In the genomic region with DNA sequence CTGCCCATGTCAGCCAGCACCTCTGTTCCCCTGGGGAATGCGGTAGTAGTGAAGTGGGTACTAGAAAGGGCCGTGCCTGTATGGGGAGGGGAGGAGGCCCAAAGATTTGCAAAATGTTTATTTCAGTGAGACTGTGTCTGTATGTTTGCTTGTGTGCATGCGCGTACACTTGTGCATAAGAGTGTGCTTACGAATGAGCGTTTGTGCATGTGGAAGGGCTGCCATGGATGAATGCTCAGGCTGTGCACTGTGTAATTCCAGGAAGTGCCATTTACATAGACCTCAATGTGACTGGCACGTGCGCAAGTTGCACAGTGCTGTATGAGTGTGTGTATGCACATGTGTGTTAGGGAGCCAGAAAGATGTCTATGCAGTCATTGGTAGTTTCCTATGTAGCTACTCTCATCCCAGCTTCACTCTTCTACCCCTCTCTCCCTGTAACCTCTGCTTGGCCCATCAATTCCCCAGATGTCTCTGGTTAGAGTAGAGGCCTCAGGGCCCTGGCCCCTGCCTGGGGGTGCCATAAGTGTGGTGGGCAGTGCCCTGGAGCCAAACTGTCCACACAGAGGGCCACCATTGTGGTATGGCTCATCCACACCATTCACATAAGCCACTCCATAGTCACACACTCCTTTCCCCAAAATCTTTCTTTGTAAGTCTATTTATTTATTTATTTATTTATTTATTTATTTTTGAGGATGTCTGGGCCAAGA, we compare ENCODE assay signal across 22 cellular contexts. TPM values are rescaled to one million over a fixed set of nuclear protein-coding genes. Genes with fewer than 3 reads are reported as not detected.
A peak's percentile ranks its signal among the peaks of the same experiment; 100 is the strongest.
DNase-seq lines count a peak whose midpoint lies in the region; ATAC-seq, FAIRE-seq and TF ChIP-seq lines count a peak whose summit lies in the region.
"Had no signal": no experiment of that assay in that cellular context is flagged by ENCODE, and none has a peak within 500 bp of the region (broad histone marks: within the 10 kb centered on the region; RNA-seq: fewer than 3 reads in every experiment).

No MANE protein-coding gene starts in this region.

- H3K36me3 ChIP-seq in OCI-LY3 (replicated peaks; ENCODE audit: low read depth, low read length) (no peaks in the 10 kb centered on the region), HepG2 (replicated peaks in 1 of 2; ENCODE audit: control insufficient read depth in 1 of 2, insufficient read depth in 2 of 2, low read length in 2 of 2) (no peaks in the 10 kb centered on the region), thyroid gland (no peaks in the 10 kb centered on the region)
- H3K36me3 ChIP-seq: lower lobe of right lung, prostate gland had no signal

- H3K4me1 ChIP-seq in OCI-LY3 (ENCODE audit: low read length) (peaks cover 57% of the 10 kb centered on the region), HepG2 (ENCODE audit: insufficient read depth, low read length) (peaks cover 96% of the 10 kb centered on the region), thyroid gland (peaks cover 33 to 53% of the 10 kb centered on the region in 2 donors)

- peaks cover 4 to 17% of the 10 kb centered on the region in 2 donors for H3K27me3 Mint-ChIP-seq in T-cell

- TF ChIP-seq EP300 in HepG2 (IDR thresholded peaks at IDR 0.05; ENCODE audit: low read depth in 2 of 2, low read length in 2 of 2), result no peak
- no peak for TF ChIP-seq EP300 in HepG2 (CRISPR knock-in tag; IDR thresholded peaks at IDR 0.05; ENCODE audit: borderline replicate concordance)

- H2AFZ ChIP-seq in OCI-LY3 (ENCODE audit: low read depth, low read length) (peak overlapping the region; percentile 28; the same call in 1 of the 2 replicates), HepG2 (ENCODE audit: low read length) (no peak overlapping the region)

- H4K20me1 ChIP-seq in OCI-LY3 (ENCODE audit: insufficient read depth, low read length), result no peaks in the 10 kb centered on the region
- H4K20me1 ChIP-seq in HepG2 (ENCODE audit: insufficient read depth, low read length), result no peaks in the 10 kb centered on the region

- DNase-seq in NCI-H1436 (lab: John Stamatoyannopoulos, UW), result peak; percentile 18
- no peak for DNase-seq in NCI-H1436 treated with DMSO at 0.1 percent for 48 hours (lab: John Stamatoyannopoulos, UW)
- DNase-seq in HepG2 (ENCODE audit: low spot score), result no peak
- peak; percentile 31 to 56 for DNase-seq in thyroid gland
- no peak for DNase-seq in NCI-H510A (lab: John Stamatoyannopoulos, UW)
- DNase-seq in activated CD8-positive, alpha-beta memory T cell treated with anti-CD3 and anti-CD28 coated beads, Interleukin-2, amount 50 U/mL, for 4 hours, result no peak
- DNase-seq in T-cell, result no peak
- DNase-seq: activated CD4-positive, alpha-beta T cell treated with anti-CD3 and anti-CD28 coated beads for 48 hours; body of pancreas; lower lobe of right lung; NCI-H1417 treated with DMSO at 0.1 percent for 48 hours; NCI-H524 treated with DMSO at 0.1 percent for 48 hours; stimulated activated CD4-positive, alpha-beta T cell treated with anti-CD3 and anti-CD28 coated beads, Interleukin-12 subunit alpha, Interleukin-12 subunit beta, amount 100 ng/mL, for 4 hours had no signal

- ATAC-seq in HepG2 (no peak), T-cell (replicated peaks in 1 of 4) (no peak)
- ATAC-seq: activated naive CD4-positive, alpha-beta T cell treated with anti-CD3 and anti-CD28 coated beads, Interleukin-2, amount 50 U/mL, for 72 hours; SK-N-SH treated with all-trans-retinoic acid at 6 μM for 48 hours had no signal

- TF ChIP-seq POLR2A in HepG2 (IDR thresholded peaks at IDR 0.05; ENCODE audit: insufficient read depth in 1 of 2, low read depth in 2 of 2, low read length in 2 of 2) (no peak), thyroid gland (IDR thresholded peaks at IDR 0.05) (no peak)

- no peak overlapping the region for H3K27ac Mint-ChIP-seq in T-cell
- H3K27ac Mint-ChIP-seq: activated naive CD4-positive, alpha-beta T cell treated with anti-CD3 and anti-CD28 coated beads, Interleukin-2, amount 50 U/mL, for 72 hours had no signal

- H3K4me3 ChIP-seq in OCI-LY3 (ENCODE audit: low read length) (peak overlapping the region; percentile 9), HepG2 (replicated peaks in 1 of 3; ENCODE audit: insufficient read depth in 1 of 3, low read depth in 2 of 3, low read length in 3 of 3) (peak overlapping the region in 1 of 3 experiments; percentile 53; a peak in 2 of 6 replicates), thyroid gland (replicated peaks in 1 of 3) (no peak overlapping the region)
- H3K4me3 ChIP-seq: body of pancreas, coronary artery, lower lobe of right lung, prostate gland had no signal

- CTCF ChIA-PET in HepG2 (lab: Yijun Ruan, JAX; ENCODE audit: low intra/inter-chr PET ratio, low total read pairs), result no interaction called here
- CTCF ChIA-PET in T-cell (lab: Charles Lee), result no interaction called here

- H3K27ac ChIP-seq in OCI-LY3 (ENCODE audit: low read length), result peak overlapping the region; percentile 5; the same call in 1 of the 2 replicates
- H3K27ac ChIP-seq in HepG2 (ENCODE audit: extremely low read length, insufficient read depth, low read length), result peak overlapping the region; percentile 91
- peak overlapping the region; percentile 44 to 49 (median 48) for H3K27ac ChIP-seq in thyroid gland
- H3K27ac ChIP-seq: coronary artery, lower lobe of right lung, prostate gland had no signal

- H3K4me1 Mint-ChIP-seq in T-cell, result peaks cover 9 to 22% (median 10%) of the 10 kb centered on the region in 3 donors

- H3K27me3 ChIP-seq in OCI-LY3 (ENCODE audit: low read depth, low read length) (peaks cover 15% of the 10 kb centered on the region; the same call in 1 of the 2 replicates), HepG2 (ENCODE audit: control insufficient read depth in 1 of 2, insufficient read depth in 2 of 2, low read length in 2 of 2) (no peaks in the 10 kb centered on the region), thyroid gland (no peaks in the 10 kb centered on the region)
- H3K27me3 ChIP-seq: body of pancreas had no signal

- H3K36me3 Mint-ChIP-seq in T-cell, result no peaks in the 10 kb centered on the region
- H3K36me3 Mint-ChIP-seq: activated naive CD4-positive, alpha-beta T cell treated with anti-CD3 and anti-CD28 coated beads, Interleukin-2, amount 50 U/mL, for 72 hours; type B pancreatic cell had no signal

- H3K9ac ChIP-seq in OCI-LY3 (ENCODE audit: low read length) (peak overlapping the region; percentile 9; the same call in 1 of the 2 replicates), HepG2 (ENCODE audit: insufficient read depth, low read depth, low read length) (peak overlapping the region; percentile 67)

- POLR2A ChIA-PET in HepG2 (lab: Yijun Ruan, JAX), result interaction anchor here (2.2 to 20.0 kb wide), 4 partner anchors 8 to 98 kb away, joined by 5 to 314 read pairs (median 72); partner anchors contain the start of genes SLC22A7 and ZNF318
- POLR2A ChIA-PET in T-cell (lab: Charles Lee), result no interaction called here

- H3K4me2 ChIP-seq in OCI-LY3 (ENCODE audit: low read length), result peak overlapping the region; percentile 85
- H3K4me2 ChIP-seq in HepG2 (ENCODE audit: low read depth, low read length), result peak overlapping the region; percentile 82

- H3K4me3 Mint-ChIP-seq in T-cell, result no peak overlapping the region

- intact Hi-C loops in HepG2 (cut with micrococcal nuclease; ENCODE audit: unreplicated experiment) (no loop called here), thyroid gland (cut with DNase I) (no loop called here)

- BruUV-seq in HepG2 (replicated peaks; lab: Mats Ljungman, UMichigan), result no TSS peak

- H3K9me3 Mint-ChIP-seq in T-cell, result no peaks in the 10 kb centered on the region
- H3K9me3 Mint-ChIP-seq: activated naive CD4-positive, alpha-beta T cell treated with anti-CD3 and anti-CD28 coated beads, Interleukin-2, amount 50 U/mL, for 72 hours; type B pancreatic cell had no signal

- no peaks in the 10 kb centered on the region for H3K79me2 ChIP-seq in OCI-LY3 (ENCODE audit: low read length)
- peaks cover 7% of the 10 kb centered on the region for H3K79me2 ChIP-seq in HepG2 (ENCODE audit: insufficient read depth, low read length)

- WGBS in HepG2 (ENCODE audit: low lambda C conversion rate), result 90% methylated on average over 8 of the region's 8 CpGs
- 47 to 59% methylated on average over 8 of the region's 8 CpGs for WGBS in thyroid gland, 2 donors

- TF ChIP-seq RAD21 in HepG2 (CRISPR knock-in tag; IDR thresholded peaks at IDR 0.05), result no peak

- in situ Hi-C loops in HepG2 (cut with HindIII; ENCODE audit: extremely low pct_ligation_motif_present, low pct_unique_long_range_greater_than_20kb), result no loop called here

- no peaks in the 10 kb centered on the region for H3K9me3 ChIP-seq in OCI-LY3 (ENCODE audit: insufficient read depth, low read length)
- no peaks in the 10 kb centered on the region for H3K9me3 ChIP-seq in HepG2 (ENCODE audit: low read length)
- no peaks in the 10 kb centered on the region for H3K9me3 ChIP-seq in thyroid gland
- H3K9me3 ChIP-seq: body of pancreas, lower lobe of right lung, prostate gland had no signal

- no peak for FAIRE-seq in HepG2 (lab: Jason Lieb, UNC)
- FAIRE-seq: frontal cortex had no signal

- TF ChIP-seq CTCF in OCI-LY3 (IDR thresholded peaks at IDR 0.05; ENCODE audit: low read depth, low read length), result no peak
- no peak for TF ChIP-seq CTCF in HepG2 (CRISPR knock-in tag; IDR thresholded peaks at IDR 0.05)
- TF ChIP-seq CTCF in thyroid gland (IDR thresholded peaks at IDR 0.05), result no peak

RNA-seq across cellular contexts. Expression of gene SLC22A7, which starts 26.8 kb away (rescaled TPM):
- total RNA-seq in HepG2 (2016; rRNA removed; fragmentation: Illumina TruSeq; extraction: Trizol) (8.6 and 22.6 TPM in 2 replicates), thyroid gland (not detected), T-cell (not detected)
- total RNA-seq in HepG2 (2016; cell fraction: cytosol; rRNA removed; fragmentation: Illumina TruSeq; extraction: Trizol; ENCODE audit: low read depth), result 5.3 and 5.4 TPM in 2 replicates
- total RNA-seq in HepG2 (2016; cell fraction: insoluble cytoplasmic fraction; rRNA removed; fragmentation: Illumina TruSeq; extraction: Trizol), result 8.5 and 22.3 TPM in 2 replicates
- total RNA-seq in HepG2 (2016; cell fraction: membrane; rRNA removed; fragmentation: Illumina TruSeq; extraction: Trizol), result 9.0 and 9.1 TPM in 2 replicates
- 20.9 and 25.8 TPM in 2 replicates for total RNA-seq in HepG2 (2016; cell fraction: nucleus; rRNA removed; fragmentation: Illumina TruSeq; extraction: Trizol)
- 5.3 and 12.3 TPM in 2 replicates for polyA plus RNA-seq in HepG2 (2011; rRNA removed)
- 7.0 and 7.8 TPM in 2 replicates for polyA plus RNA-seq in HepG2 (2011; cell fraction: cytosol; rRNA removed)
- polyA plus RNA-seq in HepG2 (2011; cell fraction: nucleus; rRNA removed), result 34.4 and 48.4 TPM in 2 replicates
- polyA plus RNA-seq in HepG2 (2012), result 18.9 and 34.7 TPM in 2 replicates
- polyA plus RNA-seq in HepG2 (2016; cell fraction: cytosol; fragmentation: Illumina TruSeq; extraction: Trizol; ENCODE audit: low read depth), result 3.2 and 3.5 TPM in 2 replicates
- 5.5 and 6.2 TPM in 2 replicates for polyA plus RNA-seq in HepG2 (2016; cell fraction: insoluble cytoplasmic fraction; fragmentation: Illumina TruSeq; extraction: Trizol; ENCODE audit: low read depth)
- 4.5 and 5.7 TPM in 2 replicates for polyA plus RNA-seq in HepG2 (2016; cell fraction: membrane; fragmentation: Illumina TruSeq; extraction: Trizol; ENCODE audit: low read depth)
- 39.6 and 40.3 TPM in 2 replicates for polyA plus RNA-seq in HepG2 (2016; cell fraction: nucleus; fragmentation: Illumina TruSeq; extraction: Trizol; ENCODE audit: insufficient read depth, low read depth)
- 22.0 TPM in 1 of 2 replicates, not detected in the other for polyA minus RNA-seq in HepG2 (2011; rRNA and poly(A)+ RNA removed; ENCODE audit: low replicate concordance)
- 3.6 and 5.1 TPM in 2 replicates for polyA minus RNA-seq in HepG2 (2011; cell fraction: cytosol; rRNA and poly(A)+ RNA removed)
- 7.0 and 12.7 TPM in 2 replicates for polyA minus RNA-seq in HepG2 (2011; cell fraction: nucleus; rRNA and poly(A)+ RNA removed)
- total RNA-seq: A172; activated naive CD4-positive, alpha-beta T cell treated with anti-CD3 and anti-CD28 coated beads, Interleukin-2, amount 50 U/mL, for 72 hours; body of pancreas; LHCN-M2; lower lobe of right lung; prostate gland had no signal

RNA-seq across cellular contexts. Expression of gene TTBK1, which starts 28.0 kb away (rescaled TPM):
- total RNA-seq in HepG2 (2016; rRNA removed; fragmentation: Illumina TruSeq; extraction: Trizol) (0.10 and 0.33 TPM in 2 replicates), thyroid gland (under 1 TPM in 2 of 4 donors, not detected in 2; 0.11 to 0.15 TPM), T-cell (under 1 TPM in 2 of 5 donors, not detected in 3; 0.03 to 0.07 TPM)
- 0.18 and 0.20 TPM in 2 replicates for total RNA-seq in HepG2 (2016; cell fraction: cytosol; rRNA removed; fragmentation: Illumina TruSeq; extraction: Trizol; ENCODE audit: low read depth)
- 0.13 and 0.32 TPM in 2 replicates for total RNA-seq in HepG2 (2016; cell fraction: insoluble cytoplasmic fraction; rRNA removed; fragmentation: Illumina TruSeq; extraction: Trizol)
- 0.25 and 0.28 TPM in 2 replicates for total RNA-seq in HepG2 (2016; cell fraction: membrane; rRNA removed; fragmentation: Illumina TruSeq; extraction: Trizol)
- 0.47 TPM in 2 replicates for total RNA-seq in HepG2 (2016; cell fraction: nucleus; rRNA removed; fragmentation: Illumina TruSeq; extraction: Trizol)
- 0.24 and 0.50 TPM in 2 replicates for polyA plus RNA-seq in HepG2 (2011; rRNA removed)
- 0.09 and 0.10 TPM in 2 replicates for polyA plus RNA-seq in HepG2 (2011; cell fraction: cytosol; rRNA removed)
- polyA plus RNA-seq in HepG2 (2011; cell fraction: nucleus; rRNA removed), result 1.4 and 2.2 TPM in 2 replicates
- polyA plus RNA-seq in HepG2 (2012), result 0.53 and 0.62 TPM in 2 replicates
- polyA plus RNA-seq in HepG2 (2016; cell fraction: cytosol; fragmentation: Illumina TruSeq; extraction: Trizol; ENCODE audit: low read depth), result not detected in 2 replicates
- polyA plus RNA-seq in HepG2 (2016; cell fraction: insoluble cytoplasmic fraction; fragmentation: Illumina TruSeq; extraction: Trizol; ENCODE audit: low read depth), result 0.19 TPM in 2 replicates
- polyA plus RNA-seq in HepG2 (2016; cell fraction: membrane; fragmentation: Illumina TruSeq; extraction: Trizol; ENCODE audit: low read depth), result 0.06 and 0.07 TPM in 2 replicates
- 0.84 and 0.86 TPM in 2 replicates for polyA plus RNA-seq in HepG2 (2016; cell fraction: nucleus; fragmentation: Illumina TruSeq; extraction: Trizol; ENCODE audit: insufficient read depth, low read depth)
- 1.2 TPM in 1 of 2 replicates, not detected in the other for polyA minus RNA-seq in HepG2 (2011; rRNA and poly(A)+ RNA removed; ENCODE audit: low replicate concordance)
- 0.18 and 0.49 TPM in 2 replicates for polyA minus RNA-seq in HepG2 (2011; cell fraction: cytosol; rRNA and poly(A)+ RNA removed)
- 1.4 and 1.7 TPM in 2 replicates for polyA minus RNA-seq in HepG2 (2011; cell fraction: nucleus; rRNA and poly(A)+ RNA removed)
- total RNA-seq: A172 had no signal

RNA-seq across cellular contexts. Expression of gene CRIP3, which starts 37.4 kb away (rescaled TPM):
- total RNA-seq in HepG2 (2016; rRNA removed; fragmentation: Illumina TruSeq; extraction: Trizol), result 3.5 and 6.3 TPM in 2 replicates
- total RNA-seq in HepG2 (2016; cell fraction: cytosol; rRNA removed; fragmentation: Illumina TruSeq; extraction: Trizol; ENCODE audit: low read depth), result 2.7 and 2.9 TPM in 2 replicates
- total RNA-seq in HepG2 (2016; cell fraction: insoluble cytoplasmic fraction; rRNA removed; fragmentation: Illumina TruSeq; extraction: Trizol), result 5.5 and 7.0 TPM in 2 replicates
- 1.7 and 2.6 TPM in 2 replicates for total RNA-seq in HepG2 (2016; cell fraction: membrane; rRNA removed; fragmentation: Illumina TruSeq; extraction: Trizol)
- total RNA-seq in HepG2 (2016; cell fraction: nucleus; rRNA removed; fragmentation: Illumina TruSeq; extraction: Trizol), result 6.1 and 7.0 TPM in 2 replicates
- polyA plus RNA-seq in HepG2 (2011; rRNA removed), result 9.3 and 14.2 TPM in 2 replicates
- polyA plus RNA-seq in HepG2 (2011; cell fraction: cytosol; rRNA removed), result 4.5 and 5.1 TPM in 2 replicates
- 31.5 and 46.2 TPM in 2 replicates for polyA plus RNA-seq in HepG2 (2011; cell fraction: nucleus; rRNA removed)
- 12.7 and 16.4 TPM in 2 replicates for polyA plus RNA-seq in HepG2 (2012)
- polyA plus RNA-seq in HepG2 (2016; cell fraction: cytosol; fragmentation: Illumina TruSeq; extraction: Trizol; ENCODE audit: low read depth), result 0.99 and 1.7 TPM in 2 replicates
- 4.1 and 5.4 TPM in 2 replicates for polyA plus RNA-seq in HepG2 (2016; cell fraction: insoluble cytoplasmic fraction; fragmentation: Illumina TruSeq; extraction: Trizol; ENCODE audit: low read depth)
- polyA plus RNA-seq in HepG2 (2016; cell fraction: membrane; fragmentation: Illumina TruSeq; extraction: Trizol; ENCODE audit: low read depth), result 1.9 and 2.3 TPM in 2 replicates
- polyA plus RNA-seq in HepG2 (2016; cell fraction: nucleus; fragmentation: Illumina TruSeq; extraction: Trizol; ENCODE audit: insufficient read depth, low read depth), result 13.1 and 18.7 TPM in 2 replicates
- 8.2 TPM in 1 of 2 replicates, not detected in the other for polyA minus RNA-seq in HepG2 (2011; rRNA and poly(A)+ RNA removed; ENCODE audit: low replicate concordance)
- 1.4 and 2.5 TPM in 2 replicates for polyA minus RNA-seq in HepG2 (2011; cell fraction: cytosol; rRNA and poly(A)+ RNA removed)
- 7.5 and 14.4 TPM in 2 replicates for polyA minus RNA-seq in HepG2 (2011; cell fraction: nucleus; rRNA and poly(A)+ RNA removed)
- under 1 TPM in 2 of 4 donors, not detected in 2; 0.45 to 0.93 TPM for total RNA-seq in thyroid gland
- 1 to 10 TPM; 1.3 to 4.2 (median 2.8) TPM for total RNA-seq in T-cell
- total RNA-seq: A172, body of pancreas, LHCN-M2 had no signal

RNA-seq across cellular contexts. Expression of gene DNPH1, which starts 42.0 kb away (rescaled TPM):
- total RNA-seq in HepG2 (2016; rRNA removed; fragmentation: Illumina TruSeq; extraction: Trizol) (75.0 and 75.1 TPM in 2 replicates), thyroid gland (100 to 1,000 TPM in 1 of 4 donors, 10 to 100 TPM in 3; 33.1 to 122 (median 84.1) TPM), T-cell (10 to 100 TPM; 28.5 to 76.1 (median 57.5) TPM)
- total RNA-seq in HepG2 (2016; cell fraction: cytosol; rRNA removed; fragmentation: Illumina TruSeq; extraction: Trizol; ENCODE audit: low read depth), result 50.9 and 56.3 TPM in 2 replicates
- 75.1 and 81.5 TPM in 2 replicates for total RNA-seq in HepG2 (2016; cell fraction: insoluble cytoplasmic fraction; rRNA removed; fragmentation: Illumina TruSeq; extraction: Trizol)
- 52.3 and 60.5 TPM in 2 replicates for total RNA-seq in HepG2 (2016; cell fraction: membrane; rRNA removed; fragmentation: Illumina TruSeq; extraction: Trizol)
- 31.4 and 33.7 TPM in 2 replicates for total RNA-seq in HepG2 (2016; cell fraction: nucleus; rRNA removed; fragmentation: Illumina TruSeq; extraction: Trizol)
- 56.5 and 65.8 TPM in 2 replicates for polyA plus RNA-seq in HepG2 (2011; rRNA removed)
- 106 and 143 TPM in 2 replicates for polyA plus RNA-seq in HepG2 (2011; cell fraction: cytosol; rRNA removed)
- polyA plus RNA-seq in HepG2 (2011; cell fraction: nucleus; rRNA removed), result 62.4 and 67.4 TPM in 2 replicates
- 43.1 and 47.9 TPM in 2 replicates for polyA plus RNA-seq in HepG2 (2012)
- polyA plus RNA-seq in HepG2 (2016; cell fraction: cytosol; fragmentation: Illumina TruSeq; extraction: Trizol; ENCODE audit: low read depth), result 62.6 and 68.8 TPM in 2 replicates
- polyA plus RNA-seq in HepG2 (2016; cell fraction: insoluble cytoplasmic fraction; fragmentation: Illumina TruSeq; extraction: Trizol; ENCODE audit: low read depth), result 76.7 and 82.8 TPM in 2 replicates
- 47.1 and 47.7 TPM in 2 replicates for polyA plus RNA-seq in HepG2 (2016; cell fraction: membrane; fragmentation: Illumina TruSeq; extraction: Trizol; ENCODE audit: low read depth)
- 66.2 and 72.5 TPM in 2 replicates for polyA plus RNA-seq in HepG2 (2016; cell fraction: nucleus; fragmentation: Illumina TruSeq; extraction: Trizol; ENCODE audit: insufficient read depth, low read depth)
- polyA minus RNA-seq in HepG2 (2011; rRNA and poly(A)+ RNA removed; ENCODE audit: low replicate concordance), result 38.8 and 62.4 TPM in 2 replicates
- 10.5 and 15.4 TPM in 2 replicates for polyA minus RNA-seq in HepG2 (2011; cell fraction: cytosol; rRNA and poly(A)+ RNA removed)
- polyA minus RNA-seq in HepG2 (2011; cell fraction: nucleus; rRNA and poly(A)+ RNA removed), result 15.3 and 16.7 TPM in 2 replicates

Comparison
In these comparisons a context has a peak if more than half of its experiments do, and no peak if none do; other contexts are left out.
1. DNase-seq: peak in NCI-H1436 (single experiment) and thyroid gland (2 of 2); none in NCI-H1436 treated with DMSO at 0.1 percent for 48 hours (single experiment), HepG2 (single experiment), NCI-H510A (single experiment), activated CD8-positive, alpha-beta memory T cell treated with anti-CD3 and anti-CD28 coated beads, Interleukin-2, amount 50 U/mL, for 4 hours (single experiment) and T-cell (0 of 34).
2. H3K27ac ChIP-seq: peak in every context shown above with its lines; median percentile 91 in HepG2; 48 in thyroid gland; 5 in OCI-LY3.
3. RNA of gene SLC22A7, which starts 26.8 kb away (total RNA-seq): 5.3 to 25.8 TPM in HepG2; not detected in thyroid gland and not detected in T-cell; every median in the first group is over 4 times any median in the second.